Comparison of ENCODE assay signal across 11 cellular contexts in genomic region chr4:95550566-95550965, GRCh38. TPM values are rescaled to one million over a fixed set of nuclear protein-coding genes. Genes with fewer than 3 reads are reported as not detected.
A peak's percentile ranks its signal among the peaks of the same experiment; 100 is the strongest.
DNase-seq lines count a peak whose midpoint lies in the region; ATAC-seq and TF ChIP-seq lines count a peak whose summit lies in the region.
"Had no signal": no experiment of that assay in that cellular context is flagged by ENCODE, and none has a peak within 500 bp of the region (broad histone marks: within the 10 kb centered on the region; RNA-seq: fewer than 3 reads in every experiment).

No MANE protein-coding gene starts in this region.

- ATAC-seq in HG03159 (IDR thresholded peaks at IDR 0.05; ENCODE audit: unreplicated experiment), result no peak

- DNase-seq in BE2C (no peak), HL-60 (ENCODE audit: low read depth in 1 of 2, low spot score in 1 of 2) (no peak), dedifferentiated amniotic fluid mesenchymal stem cell (ENCODE audit: extremely low spot score) (peak; percentile 14), COR-L47 (lab: John Stamatoyannopoulos, UW) (no peak), NCI-H2107 treated with DMSO at 0.1 percent for 48 hours (lab: John Stamatoyannopoulos, UW; ENCODE audit: unreplicated experiment) (no peak), NCI-H2029 treated with DMSO at 0.1 percent for 48 hours (lab: John Stamatoyannopoulos, UW) (no peak)
- DNase-seq: NCI-H1092 treated with DMSO at 0.1 percent for 48 hours, right lobe of liver had no signal

- H3K36me3 ChIP-seq in BE2C, result peaks cover 19% of the 10 kb centered on the region
- no peaks in the 10 kb centered on the region for H3K36me3 ChIP-seq in neuron (ENCODE audit: insufficient read depth, low read length)
- H3K36me3 ChIP-seq: BLaER1 treated with 17β-estradiol and CSF1 and Interleukin-3, amounts not matched to agents 10 nM and 100 nM; right lobe of liver had no signal

- H2AFZ ChIP-seq in neuron (ENCODE audit: low read depth, low read length), result peak overlapping the region; percentile 94

- peak overlapping the region; percentile 81 for H3K27ac ChIP-seq in HL-60 (replicated peaks)
- H3K27ac ChIP-seq: BLaER1 treated with 17β-estradiol and CSF1 and Interleukin-3, amounts not matched to agents 10 nM and 100 nM had no signal

- H3K9me3 ChIP-seq in BE2C, result no peaks in the 10 kb centered on the region
- H3K9me3 ChIP-seq in neuron (ENCODE audit: low read length), result no peaks in the 10 kb centered on the region
- H3K9me3 ChIP-seq: right lobe of liver had no signal

- peaks cover 5% of the 10 kb centered on the region for H3K4me1 ChIP-seq in BE2C
- H3K4me1 ChIP-seq in neuron (ENCODE audit: insufficient read depth, low read length), result peaks cover 26% of the 10 kb centered on the region
- H3K4me1 ChIP-seq: BLaER1 treated with 17β-estradiol and CSF1 and Interleukin-3, amounts not matched to agents 10 nM and 100 nM had no signal

- H3K27me3 ChIP-seq in BE2C, result no peaks in the 10 kb centered on the region
- H3K27me3 ChIP-seq in HL-60 (ENCODE audit: insufficient read depth, poor library complexity, severe bottlenecking), result no peaks in the 10 kb centered on the region
- H3K27me3 ChIP-seq in neuron (ENCODE audit: insufficient read depth, low read length), result no peaks in the 10 kb centered on the region
- H3K27me3 ChIP-seq: BLaER1 treated with 17β-estradiol and CSF1 and Interleukin-3, amounts not matched to agents 10 nM and 100 nM had no signal

- H3K4me3 ChIP-seq in BE2C (ENCODE audit: low read depth, low read length), result peak overlapping the region; percentile 95
- H3K4me3 ChIP-seq in HL-60 (replicated peaks; ENCODE audit: insufficient read depth, low read length), result no peak overlapping the region
- H3K4me3 ChIP-seq in neuron (ENCODE audit: low read length), result peak overlapping the region; percentile 78
- H3K4me3 ChIP-seq: BLaER1 treated with 17β-estradiol and CSF1 and Interleukin-3, amounts not matched to agents 10 nM and 100 nM had no signal

- TF ChIP-seq CTCF in BE2C (IDR thresholded peaks at IDR 0.05; ENCODE audit: low read depth, low read length) (no peak), HL-60 (IDR thresholded peaks at IDR 0.05; ENCODE audit: insufficient read depth, low read length) (no peak)

RNA-seq across cellular contexts. Expression of gene UNC5C, which starts 1.8 kb away (rescaled TPM):
- 35.6 TPM for polyA plus RNA-seq in BE2C (2012; ENCODE audit: insufficient read depth, insufficient read length, low read depth)
